ENCODE assay signal across 10 cellular contexts in genomic region chr14:93013368-93013719, GRCh38.
DNase-seq lines count a peak whose midpoint lies in the region; ATAC-seq, FAIRE-seq and TF ChIP-seq lines count a peak whose summit lies in the region.
"Had no signal": no experiment of that assay in that cellular context is flagged by ENCODE, and none has a peak within 500 bp of the region (broad histone marks: within the 10 kb centered on the region; RNA-seq: fewer than 3 reads in every experiment).

No MANE protein-coding gene starts in this region.

- H3K4me1 Mint-ChIP-seq in T-helper 2 cell treated with Interferon-gamma antibody and Interleukin-4, amounts not matched to agents 5 μg/mL and 100 μg/mL, for 36 hours (ENCODE audit: low read depth) = peaks cover 17% of the 10 kb centered on the region
- peaks cover 35 to 36% of the 10 kb centered on the region in 2 donors for H3K4me1 Mint-ChIP-seq in effector memory CD8-positive, alpha-beta T cell (ENCODE audit: low read depth in 2 of 2)

- H3K27ac Mint-ChIP-seq in T-helper 2 cell treated with Interferon-gamma antibody and Interleukin-4, amounts not matched to agents 5 μg/mL and 100 μg/mL, for 36 hours = peak overlapping the region; percentile 24
- H3K27ac Mint-ChIP-seq in effector memory CD8-positive, alpha-beta T cell = peak overlapping the region; percentile 88 to 90

- TF ChIP-seq POLR2A in H54 (IDR thresholded peaks at IDR 0.05; ENCODE audit: low read depth, low read length) = no peak

- FAIRE-seq in H54 (lab: Jason Lieb, UNC) = no peak
- FAIRE-seq: kidney had no signal

- peaks cover 2% of the 10 kb centered on the region for H3K36me3 Mint-ChIP-seq in T-helper 2 cell treated with Interferon-gamma antibody and Interleukin-4, amounts not matched to agents 5 μg/mL and 100 μg/mL, for 36 hours (ENCODE audit: low read depth)
- peaks cover 12% of the 10 kb centered on the region for H3K36me3 Mint-ChIP-seq in effector memory CD8-positive, alpha-beta T cell (ENCODE audit: insufficient read depth)

- no peaks in the 10 kb centered on the region for H3K9me3 Mint-ChIP-seq in T-helper 2 cell treated with Interferon-gamma antibody and Interleukin-4, amounts not matched to agents 5 μg/mL and 100 μg/mL, for 36 hours
- H3K9me3 Mint-ChIP-seq in effector memory CD8-positive, alpha-beta T cell = no peaks in the 10 kb centered on the region

- DNase-seq in T-helper 2 cell treated with Interferon-gamma antibody and Interleukin-4, amounts not matched to agents 5 μg/mL and 100 μg/mL, for 36 hours (ENCODE audit: low spot score) = peak; percentile 13
- DNase-seq in T-helper 2 cell (no peak), NOMO-1 treated with DMSO at 0.1 percent for 48 hours (lab: John Stamatoyannopoulos, UW; ENCODE audit: unreplicated experiment) (peak; percentile 16), stromal cell of bone marrow (ENCODE audit: low read depth) (peak; percentile 54), activated gamma-delta T cell (lab: John Stamatoyannopoulos, UW) (no peak), H54 (ENCODE audit: insufficient read length, low spot score) (no peak), NCI-H1694 treated with DMSO at 0.1 percent for 48 hours (lab: John Stamatoyannopoulos, UW) (no peak)
- DNase-seq in effector memory CD8-positive, alpha-beta T cell = no peak
- DNase-seq: anterior cingulate cortex, kidney had no signal

- ATAC-seq in effector memory CD8-positive, alpha-beta T cell (replicated peaks) = no peak

- no peaks in the 10 kb centered on the region for H3K27me3 Mint-ChIP-seq in T-helper 2 cell treated with Interferon-gamma antibody and Interleukin-4, amounts not matched to agents 5 μg/mL and 100 μg/mL, for 36 hours (ENCODE audit: low read depth)
- H3K27me3 Mint-ChIP-seq in effector memory CD8-positive, alpha-beta T cell = no peaks in the 10 kb centered on the region

- H3K4me3 Mint-ChIP-seq in T-helper 2 cell treated with Interferon-gamma antibody and Interleukin-4, amounts not matched to agents 5 μg/mL and 100 μg/mL, for 36 hours = no peak overlapping the region
- H3K4me3 Mint-ChIP-seq in effector memory CD8-positive, alpha-beta T cell = no peak overlapping the region

Comparison
In these comparisons a context has a peak if more than half of its experiments do, and no peak if none do; other contexts are left out.
1. DNase-seq: peak in T-helper 2 cell treated with Interferon-gamma antibody and Interleukin-4, amounts not matched to agents 5 μg/mL and 100 μg/mL, for 36 hours (single experiment), NOMO-1 treated with DMSO at 0.1 percent for 48 hours (single experiment) and stromal cell of bone marrow (single experiment); none in T-helper 2 cell (0 of 5), effector memory CD8-positive, alpha-beta T cell (0 of 3), activated gamma-delta T cell (single experiment), H54 (single experiment) and NCI-H1694 treated with DMSO at 0.1 percent for 48 hours (single experiment).